Comparison of ENCODE assay signal across 13 cellular contexts in genomic region chr10:70164179-70164578, GRCh38. TPM values are rescaled to one million over a fixed set of nuclear protein-coding genes. Genes with fewer than 3 reads are reported as not detected.
DNase-seq lines count a peak whose midpoint lies in the region; ATAC-seq and TF ChIP-seq lines count a peak whose summit lies in the region.
"Had no signal": no experiment of that assay in that cellular context is flagged by ENCODE, and none has a peak within 500 bp of the region (broad histone marks: within the 10 kb centered on the region; RNA-seq: fewer than 3 reads in every experiment).

No MANE protein-coding gene starts in this region.

- H3K27ac Mint-ChIP-seq in activated CD4-positive, alpha-beta T cell treated with anti-CD3 and anti-CD28 coated beads, Interleukin-2, amount 10 ng/mL, durations not matched to agents 24 days and 14 days = peak overlapping the region; percentile 57
- H3K27ac Mint-ChIP-seq in T-cell = peak overlapping the region; percentile 21 to 86
- peak overlapping the region; percentile 86 to 88 for H3K27ac Mint-ChIP-seq in natural killer cell treated with Interleukin-12 subunit alpha and Interleukin-12 subunit beta and Interleukin-15 and Interleukin-18, amount 100 ng/mL, for 72 hours

- peaks cover 0 to 61% of the 10 kb centered on the region in 2 donors for H3K36me3 ChIP-seq in left lung

- peak overlapping the region; percentile 50 for H3K4me3 Mint-ChIP-seq in activated CD4-positive, alpha-beta T cell treated with anti-CD3 and anti-CD28 coated beads, Interleukin-2, amount 10 ng/mL, durations not matched to agents 24 days and 14 days
- peak overlapping the region; percentile 13 to 66 (median 26) for H3K4me3 Mint-ChIP-seq in T-cell
- peak overlapping the region; percentile 80 for H3K4me3 Mint-ChIP-seq in natural killer cell treated with Interleukin-12 subunit alpha and Interleukin-12 subunit beta and Interleukin-15 and Interleukin-18, amount 100 ng/mL, for 72 hours

- H3K27ac ChIP-seq in HL-60 (replicated peaks) (peak overlapping the region; percentile 15), left lung (peak overlapping the region in 1 of 2 donors; percentile 60)
- H3K27ac ChIP-seq: left ventricle myocardium inferior, transverse colon had no signal

- no peaks in the 10 kb centered on the region for H3K9me3 ChIP-seq in left lung
- H3K9me3 ChIP-seq: left ventricle myocardium inferior, MG63, transverse colon had no signal

- no peaks in the 10 kb centered on the region for H3K27me3 Mint-ChIP-seq in activated CD4-positive, alpha-beta T cell treated with anti-CD3 and anti-CD28 coated beads, Interleukin-2, amount 10 ng/mL, durations not matched to agents 24 days and 14 days
- no peaks in the 10 kb centered on the region for H3K27me3 Mint-ChIP-seq in T-cell
- no peaks in the 10 kb centered on the region for H3K27me3 Mint-ChIP-seq in natural killer cell treated with Interleukin-12 subunit alpha and Interleukin-12 subunit beta and Interleukin-15 and Interleukin-18, amount 100 ng/mL, for 72 hours

- TF ChIP-seq CTCF in HL-60 (IDR thresholded peaks at IDR 0.05; ENCODE audit: insufficient read depth, low read length) = no peak
- no peak for TF ChIP-seq CTCF in left lung (IDR thresholded peaks at IDR 0.05)

- peaks cover 66% of the 10 kb centered on the region for H3K4me1 Mint-ChIP-seq in activated CD4-positive, alpha-beta T cell treated with anti-CD3 and anti-CD28 coated beads, Interleukin-2, amount 10 ng/mL, durations not matched to agents 24 days and 14 days
- H3K4me1 Mint-ChIP-seq in T-cell = peaks cover 84 to 90% (median 87%) of the 10 kb centered on the region in 3 donors
- peaks cover 58 to 74% of the 10 kb centered on the region in 2 donors for H3K4me1 Mint-ChIP-seq in natural killer cell treated with Interleukin-12 subunit alpha and Interleukin-12 subunit beta and Interleukin-15 and Interleukin-18, amount 100 ng/mL, for 72 hours (ENCODE audit: low read depth in 2 of 2)

- H3K4me3 ChIP-seq in HL-60 (replicated peaks; ENCODE audit: insufficient read depth, low read length) = no peak overlapping the region
- H3K4me3 ChIP-seq in left lung = no peak overlapping the region
- H3K4me3 ChIP-seq: left ventricle myocardium inferior, MG63, transverse colon had no signal

- H3K9me3 Mint-ChIP-seq in activated CD4-positive, alpha-beta T cell treated with anti-CD3 and anti-CD28 coated beads, Interleukin-2, amount 10 ng/mL, durations not matched to agents 24 days and 14 days = no peaks in the 10 kb centered on the region
- no peaks in the 10 kb centered on the region for H3K9me3 Mint-ChIP-seq in T-cell
- H3K9me3 Mint-ChIP-seq in natural killer cell treated with Interleukin-12 subunit alpha and Interleukin-12 subunit beta and Interleukin-15 and Interleukin-18, amount 100 ng/mL, for 72 hours = no peaks in the 10 kb centered on the region

- peaks cover 18 to 78% of the 10 kb centered on the region in 2 donors for H3K4me1 ChIP-seq in left lung

- CTCF ChIA-PET in T-cell (lab: Charles Lee) = no interaction called here

- peaks cover 56% of the 10 kb centered on the region for H3K36me3 Mint-ChIP-seq in activated CD4-positive, alpha-beta T cell treated with anti-CD3 and anti-CD28 coated beads, Interleukin-2, amount 10 ng/mL, durations not matched to agents 24 days and 14 days (ENCODE audit: low read depth)
- H3K36me3 Mint-ChIP-seq in T-cell = peaks cover 39% of the 10 kb centered on the region
- H3K36me3 Mint-ChIP-seq in natural killer cell treated with Interleukin-12 subunit alpha and Interleukin-12 subunit beta and Interleukin-15 and Interleukin-18, amount 100 ng/mL, for 72 hours = peaks cover 38% of the 10 kb centered on the region

- ATAC-seq in T-cell (replicated peaks in 1 of 4) (peak in 1 of 4 experiments; percentile 42), left lung (no peak), sciatic nerve (no peak)
- no peak for ATAC-seq in natural killer cell treated with Interleukin-12 subunit alpha and Interleukin-12 subunit beta and Interleukin-15 and Interleukin-18, amount 100 ng/mL, for 72 hours

- POLR2A ChIA-PET in T-cell (lab: Charles Lee) = no interaction called here

- H3K27me3 ChIP-seq in HL-60 (ENCODE audit: insufficient read depth, poor library complexity, severe bottlenecking) = no peaks in the 10 kb centered on the region
- no peaks in the 10 kb centered on the region for H3K27me3 ChIP-seq in left lung
- H3K27me3 ChIP-seq: MG63, transverse colon had no signal

- no peak for DNase-seq in activated CD4-positive, alpha-beta T cell treated with anti-CD3 and anti-CD28 coated beads, Interleukin-2, amount 10 ng/mL, durations not matched to agents 24 days and 14 days
- no peak for DNase-seq in activated CD4-positive, alpha-beta T cell treated with anti-CD3 and anti-CD28 coated beads, Interleukin-2, amount 50 U/mL, for 4 hours
- peak in 1 of 2 experiments; percentile 48 for DNase-seq in HL-60 (ENCODE audit: low read depth in 1 of 2, low spot score in 1 of 2)
- no peak for DNase-seq in T-cell
- no peak for DNase-seq in natural killer cell treated with Interleukin-12 subunit alpha and Interleukin-12 subunit beta and Interleukin-15 and Interleukin-18, amount 100 ng/mL, for 72 hours (ENCODE audit: low spot score)
- no peak for DNase-seq in left lung
- DNase-seq in sciatic nerve (ENCODE audit: low spot score) = no peak
- no peak for DNase-seq in NCI-H2029 (lab: John Stamatoyannopoulos, UW)
- DNase-seq: activated CD4-positive, CD25-positive, alpha-beta regulatory T cell treated with anti-CD3 and anti-CD28 coated beads, Interleukin-2, amount 50 U/mL, for 72 hours; activated gamma-delta T cell; left ventricle myocardium inferior; MG63; transverse colon had no signal

- intact Hi-C loops in activated CD4-positive, alpha-beta T cell treated with anti-CD3 and anti-CD28 coated beads, Interleukin-2, amount 10 ng/mL, durations not matched to agents 24 days and 14 days (cut with micrococcal nuclease) = no loop called here
- intact Hi-C loops in left lung (cut with DNase I) = no loop called here
- intact Hi-C loops in sciatic nerve (cut with DNase I) = no loop called here

RNA-seq across cellular contexts. Expression of gene SAR1A, which starts 6.1 kb away (rescaled TPM):
- 122 and 124 TPM in 2 replicates for total RNA-seq in activated CD4-positive, alpha-beta T cell treated with anti-CD3 and anti-CD28 coated beads, Interleukin-2, amount 10 ng/mL, durations not matched to agents 24 days and 14 days
- 100 to 1,000 TPM in 2 of 5 donors, 10 to 100 TPM in 3; 64.0 to 132 (median 82.3) TPM for total RNA-seq in T-cell
- total RNA-seq in natural killer cell treated with Interleukin-12 subunit alpha and Interleukin-12 subunit beta and Interleukin-15 and Interleukin-18, amount 100 ng/mL, for 72 hours = 100 to 1,000 TPM; 103 to 131 TPM
- total RNA-seq in left lung = 100 to 1,000 TPM; 165 to 219 TPM
- 122 TPM for total RNA-seq in sciatic nerve

RNA-seq across cellular contexts. Expression of gene TYSND1, which starts 17.7 kb away (rescaled TPM):
- total RNA-seq in activated CD4-positive, alpha-beta T cell treated with anti-CD3 and anti-CD28 coated beads, Interleukin-2, amount 10 ng/mL, durations not matched to agents 24 days and 14 days = 14.9 and 15.3 TPM in 2 replicates
- total RNA-seq in T-cell (10 to 100 TPM; 18.3 to 41.0 (median 38.7) TPM), left lung (10 to 100 TPM; 11.3 to 14.5 TPM), sciatic nerve (10.6 TPM)
- total RNA-seq in natural killer cell treated with Interleukin-12 subunit alpha and Interleukin-12 subunit beta and Interleukin-15 and Interleukin-18, amount 100 ng/mL, for 72 hours = 10 to 100 TPM in 1 of 2 donors, 1 to 10 TPM in 1; 8.0 to 13.3 TPM

RNA-seq across cellular contexts. Expression of gene AIFM2, which starts 31.6 kb away (rescaled TPM):
- total RNA-seq in activated CD4-positive, alpha-beta T cell treated with anti-CD3 and anti-CD28 coated beads, Interleukin-2, amount 10 ng/mL, durations not matched to agents 24 days and 14 days = 8.0 and 8.5 TPM in 2 replicates
- total RNA-seq in T-cell (1 to 10 TPM; 3.2 to 5.8 (median 5.1) TPM), left lung (10 to 100 TPM; 16.1 to 17.5 TPM), sciatic nerve (14.1 TPM)
- total RNA-seq in natural killer cell treated with Interleukin-12 subunit alpha and Interleukin-12 subunit beta and Interleukin-15 and Interleukin-18, amount 100 ng/mL, for 72 hours = 10 to 100 TPM; 13.0 to 19.9 TPM

Comparison
In these comparisons a context has a peak if more than half of its experiments do, and no peak if none do; other contexts are left out.
1. H3K4me3 Mint-ChIP-seq: peak in every context shown above with its lines; median percentile 80 in natural killer cell treated with Interleukin-12 subunit alpha and Interleukin-12 subunit beta and Interleukin-15 and Interleukin-18, amount 100 ng/mL, for 72 hours; 50 in activated CD4-positive, alpha-beta T cell treated with anti-CD3 and anti-CD28 coated beads, Interleukin-2, amount 10 ng/mL, durations not matched to agents 24 days and 14 days; 26 in T-cell.